ENCODE assay signal across 26 cellular contexts in genomic region chr10:71285986-71286385, GRCh38.
"Had no signal": no experiment of that assay in that cellular context is flagged by ENCODE, and none has a peak within 500 bp of the region (broad histone marks: within the 10 kb centered on the region; RNA-seq: fewer than 3 reads in every experiment).

No MANE protein-coding gene starts in this region.

- H3K27me3 Mint-ChIP-seq: natural killer cell treated with Interleukin-12 subunit alpha and Interleukin-12 subunit beta and Interleukin-15 and Interleukin-18, amount 100 ng/mL, for 72 hours; stimulated activated naive B cell treated with anti-CD40 and anti-IgM and Interleukin-4, amounts not matched to agents 10 μg/mL and 1 μg/mL and 100 μg/mL, for 72 hours; stimulated activated naive CD8-positive, alpha-beta T cell treated with anti-CD3 and anti-CD28 coated beads, Interleukin-15, Interleukin-2, amounts not matched to agents 100 ng/mL and 50 ng/mL, for 24 hours had no signal

- H3K36me3 Mint-ChIP-seq: naive B cell; naive thymus-derived CD8-positive, alpha-beta T cell; natural killer cell treated with Interleukin-12 subunit alpha and Interleukin-12 subunit beta and Interleukin-15 and Interleukin-18, amount 100 ng/mL, for 72 hours; stimulated activated effector memory CD8-positive, alpha-beta T cell treated with anti-CD3 and anti-CD28 coated beads, Interleukin-12 subunit alpha, Interleukin-12 subunit beta, amount 100 ng/mL, for 72 hours; stimulated activated naive B cell treated with anti-CD40 and anti-IgM and Interleukin-4, amounts not matched to agents 10 μg/mL and 1 μg/mL and 100 μg/mL, for 72 hours had no signal

- H2AFZ ChIP-seq: parathyroid adenoma had no signal

- H3K27ac ChIP-seq: ovary, parathyroid adenoma, psoas muscle, right lobe of liver, sigmoid colon, stomach, thoracic aorta, thyroid gland, tibial nerve, upper lobe of left lung, uterus had no signal

- H3K9ac ChIP-seq: parathyroid adenoma had no signal

- H3K9me3 Mint-ChIP-seq: naive B cell; naive thymus-derived CD8-positive, alpha-beta T cell; natural killer cell treated with Interleukin-12 subunit alpha and Interleukin-12 subunit beta and Interleukin-15 and Interleukin-18, amount 100 ng/mL, for 72 hours; stimulated activated effector memory CD8-positive, alpha-beta T cell treated with anti-CD3 and anti-CD28 coated beads, Interleukin-12 subunit alpha, Interleukin-12 subunit beta, amount 100 ng/mL, for 72 hours; stimulated activated naive B cell treated with anti-CD40 and anti-IgM and Interleukin-4, amounts not matched to agents 10 μg/mL and 1 μg/mL and 100 μg/mL, for 72 hours; stimulated activated naive CD8-positive, alpha-beta T cell treated with anti-CD3 and anti-CD28 coated beads, Interleukin-15, Interleukin-2, amounts not matched to agents 100 ng/mL and 50 ng/mL, for 24 hours had no signal

- H3K36me3 ChIP-seq: ovary, right lobe of liver, sigmoid colon, thoracic aorta, thyroid gland, uterus had no signal

- H3K4me3 Mint-ChIP-seq: naive B cell; naive thymus-derived CD8-positive, alpha-beta T cell; natural killer cell treated with Interleukin-12 subunit alpha and Interleukin-12 subunit beta and Interleukin-15 and Interleukin-18, amount 100 ng/mL, for 72 hours; stimulated activated effector memory CD8-positive, alpha-beta T cell treated with anti-CD3 and anti-CD28 coated beads, Interleukin-12 subunit alpha, Interleukin-12 subunit beta, amount 100 ng/mL, for 72 hours; stimulated activated naive B cell treated with anti-CD40 and anti-IgM and Interleukin-4, amounts not matched to agents 10 μg/mL and 1 μg/mL and 100 μg/mL, for 72 hours; stimulated activated naive CD8-positive, alpha-beta T cell treated with anti-CD3 and anti-CD28 coated beads, Interleukin-15, Interleukin-2, amounts not matched to agents 100 ng/mL and 50 ng/mL, for 24 hours had no signal

- ATAC-seq: naive thymus-derived CD8-positive, alpha-beta T cell; natural killer cell treated with Interleukin-12 subunit alpha and Interleukin-12 subunit beta and Interleukin-15 and Interleukin-18, amount 100 ng/mL, for 72 hours had no signal

- H3K4me1 ChIP-seq: parathyroid adenoma, psoas muscle, sigmoid colon, stomach, thyroid gland, tibial nerve, uterus had no signal

- H3K4me3 ChIP-seq: ovary, psoas muscle, right lobe of liver, sigmoid colon, stomach, thoracic aorta, thyroid gland, tibial nerve, upper lobe of left lung, uterus had no signal

- H3K27ac Mint-ChIP-seq: naive B cell; natural killer cell treated with Interleukin-12 subunit alpha and Interleukin-12 subunit beta and Interleukin-15 and Interleukin-18, amount 100 ng/mL, for 72 hours; progenitor cell of endocrine pancreas; stimulated activated effector memory CD8-positive, alpha-beta T cell treated with anti-CD3 and anti-CD28 coated beads, Interleukin-12 subunit alpha, Interleukin-12 subunit beta, amount 100 ng/mL, for 72 hours; stimulated activated naive B cell treated with anti-CD40 and anti-IgM and Interleukin-4, amounts not matched to agents 10 μg/mL and 1 μg/mL and 100 μg/mL, for 72 hours; stimulated activated naive CD8-positive, alpha-beta T cell treated with anti-CD3 and anti-CD28 coated beads, Interleukin-15, Interleukin-2, amounts not matched to agents 100 ng/mL and 50 ng/mL, for 24 hours had no signal

- H3K27me3 ChIP-seq: ovary, right lobe of liver, sigmoid colon, stomach, thyroid gland, tibial nerve, upper lobe of left lung, uterus had no signal

- DNase-seq: naive B cell; naive thymus-derived CD8-positive, alpha-beta T cell; occipital lobe; ovary; psoas muscle; right lobe of liver; sigmoid colon; small intestine; stimulated activated CD4-positive, alpha-beta T cell treated with anti-CD3 and anti-CD28 coated beads, Interleukin-15, amount 100 ng/mL, for 24 hours; stimulated activated CD4-positive, alpha-beta T cell treated with anti-CD3 and anti-CD28 coated beads, Interleukin-2, amount 100 ng/mL, for 24 hours; stimulated activated CD4-positive, alpha-beta T cell treated with anti-CD3 and anti-CD28 coated beads, Interleukin-2, amount 100 ng/mL, for 48 hours; stimulated activated CD4-positive, alpha-beta T cell treated with anti-CD3 and anti-CD28 coated beads, Interleukin-4, amount 100 ng/mL, for 24 hours; stimulated activated naive B cell treated with anti-CD40 and anti-IgM and Interleukin-4, amounts not matched to agents 10 μg/mL and 1 μg/mL and 100 μg/mL, for 72 hours; stimulated activated naive CD4-positive, alpha-beta T cell treated with Interleukin-2 at 50 U/mL for 16 hours; stomach; thyroid gland; trophoblast cell; upper lobe of left lung; uterus had no signal

- H3K4me1 Mint-ChIP-seq: stimulated activated effector memory CD8-positive, alpha-beta T cell treated with anti-CD3 and anti-CD28 coated beads, Interleukin-12 subunit alpha, Interleukin-12 subunit beta, amount 100 ng/mL, for 72 hours had no signal

- H3K9me3 ChIP-seq: ovary, psoas muscle, right lobe of liver, sigmoid colon, stomach, thoracic aorta, thyroid gland, tibial nerve, upper lobe of left lung, uterus had no signal
